13 cellular contexts compared by ENCODE assay signal in the genomic region with DNA sequence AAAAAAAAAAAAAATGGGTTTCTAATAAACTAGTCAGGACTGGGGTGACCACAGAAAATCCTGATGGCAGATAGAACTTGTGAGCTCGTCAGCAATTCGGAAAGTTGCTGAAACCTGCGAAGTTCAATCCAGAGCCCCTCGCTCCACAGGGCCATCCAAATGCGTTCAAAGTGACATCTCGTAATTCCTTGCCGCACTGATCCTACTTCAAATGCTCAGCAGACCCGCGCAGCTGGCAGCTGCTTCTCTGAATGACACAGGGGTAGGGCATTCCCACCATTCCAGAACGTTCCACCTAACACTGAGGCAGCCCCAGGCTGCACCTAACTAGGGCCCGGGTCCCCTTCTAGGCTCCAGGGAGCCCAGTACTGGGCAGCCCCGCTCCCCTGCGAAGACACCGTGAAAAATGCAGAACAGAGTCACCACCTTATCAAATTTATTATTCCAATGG. TPM values are rescaled to one million over a fixed set of nuclear protein-coding genes. Genes with fewer than 3 reads are reported as not detected.
DNase-seq lines count a peak whose midpoint lies in the region; TF ChIP-seq lines count a peak whose summit lies in the region.
"Had no signal": no experiment of that assay in that cellular context is flagged by ENCODE, and none has a peak within 500 bp of the region (broad histone marks: within the 10 kb centered on the region; RNA-seq: fewer than 3 reads in every experiment).

No MANE protein-coding gene starts in this region.

- TF ChIP-seq RAD21 in neural cell (conservative IDR thresholded peaks at IDR 0.05) = no peak

- TF ChIP-seq EP300 in neural cell (conservative IDR thresholded peaks at IDR 0.05; ENCODE audit: poor library complexity, severe bottlenecking) = no peak

- H3K9me2 ChIP-seq in neural cell (ENCODE audit: insufficient read depth, low read length) = no peaks in the 10 kb centered on the region

- peaks cover 12% of the 10 kb centered on the region for H4K20me1 ChIP-seq in neural cell (ENCODE audit: insufficient read depth)

- DNase-seq in DMS53 (lab: John Stamatoyannopoulos, UW) = peak; percentile 40
- no peak for DNase-seq in DMS53 treated with DMSO at 0.1 percent for 48 hours (lab: John Stamatoyannopoulos, UW; ENCODE audit: unreplicated experiment)
- DNase-seq in NAMALWA (ENCODE audit: low spot score) = peak; percentile 54
- no peak for DNase-seq in NCI-H2107 treated with DMSO at 0.1 percent for 48 hours (lab: John Stamatoyannopoulos, UW; ENCODE audit: unreplicated experiment)
- DNase-seq in H4 (ENCODE audit: low spot score) = no peak
- DNase-seq: DMS79 treated with DMSO at 0.1 percent for 48 hours; effector memory CD8-positive, alpha-beta T cell; heart right ventricle; mammary epithelial cell; MV-4-11; NCI-H510A had no signal

- H3K79me2 ChIP-seq in neural cell (replicated peaks; ENCODE audit: insufficient read depth, low read length) = peaks cover 1% of the 10 kb centered on the region

- no peak overlapping the region for H3K9ac ChIP-seq in neural cell (ENCODE audit: low read length)

- no peaks in the 10 kb centered on the region for H3K9me3 ChIP-seq in neural cell (ENCODE audit: low read length)
- H3K9me3 ChIP-seq: heart right ventricle had no signal

- no peaks in the 10 kb centered on the region for H3K36me3 ChIP-seq in neural cell (ENCODE audit: insufficient read depth, low read length)

- H3K27me3 ChIP-seq in neural cell (ENCODE audit: insufficient read depth, low read depth, low read length) = no peaks in the 10 kb centered on the region
- H3K27me3 ChIP-seq: heart right ventricle had no signal

- no peak overlapping the region for H2AFZ ChIP-seq in neural cell (ENCODE audit: low read depth, low read length)

- no peak overlapping the region for H3K4me2 ChIP-seq in neural cell (ENCODE audit: low read length)

- H3F3A ChIP-seq in neural cell (ENCODE audit: insufficient read depth, low read length, poor library complexity, severe bottlenecking) = no peaks in the 10 kb centered on the region

- TF ChIP-seq CTCF in neural cell (IDR thresholded peaks at IDR 0.05; ENCODE audit: poor library complexity, severe bottlenecking) = no peak

- H3K27ac ChIP-seq in neural cell (ENCODE audit: low read length) = no peak overlapping the region
- H3K27ac ChIP-seq: heart right ventricle, HL-60 had no signal

- H3K4me3 ChIP-seq in neural cell (ENCODE audit: low read length) = no peak overlapping the region
- H3K4me3 ChIP-seq: heart right ventricle had no signal

TF ChIP-seq in neural cell, 6 proteins besides CTCF, POLR2A, EP300 and RAD21:
- TF ChIP-seq EZH2 (IDR thresholded peaks at IDR 0.05; ENCODE audit: borderline replicate concordance, insufficient read depth, low read length, poor library complexity, severe bottlenecking) = no peak
- peak; percentile 41 for TF ChIP-seq POLR2AphosphoS5 (IDR thresholded peaks at IDR 0.05)
- TF ChIP-seq SMC3 (conservative IDR thresholded peaks at IDR 0.05; ENCODE audit: poor library complexity) = no peak
- no peak for TF ChIP-seq TAF1 (IDR thresholded peaks at IDR 0.05; ENCODE audit: low read depth)
TF ChIP-seq in neural cell: peak in this region for 1.

RNA-seq across cellular contexts. Expression of gene DAPK3, which starts 4.8 kb away (rescaled TPM):
- 100 and 118 TPM in 2 replicates for polyA plus RNA-seq in neural cell
- 82.8 and 83.9 TPM in 2 replicates for polyA minus RNA-seq in neural cell
- 54.5 and 70.3 TPM in 2 replicates for total RNA-seq in H4 (2014; rRNA removed; shearing (Covaris generic))

RNA-seq across cellular contexts. Expression of gene EEF2, which starts 9.6 kb away (rescaled TPM):
- polyA plus RNA-seq in neural cell = 716 and 865 TPM in 2 replicates
- 1,752 and 2,214 TPM in 2 replicates for polyA minus RNA-seq in neural cell
- 588 and 692 TPM in 2 replicates for total RNA-seq in H4 (2014; rRNA removed; shearing (Covaris generic))

RNA-seq across cellular contexts. Expression of gene PIAS4, which starts 31.9 kb away (rescaled TPM):
- 22.3 and 27.0 TPM in 2 replicates for polyA plus RNA-seq in neural cell
- polyA minus RNA-seq in neural cell = 33.7 and 40.2 TPM in 2 replicates
- 5.7 and 9.9 TPM in 2 replicates for total RNA-seq in H4 (2014; rRNA removed; shearing (Covaris generic))

RNA-seq across cellular contexts. Expression of gene NMRK2, which starts 42.8 kb away (rescaled TPM):
- not detected in 2 replicates for polyA plus RNA-seq in neural cell
- not detected in 2 replicates for polyA minus RNA-seq in neural cell
- not detected in 2 replicates for total RNA-seq in H4 (2014; rRNA removed; shearing (Covaris generic))
- total RNA-seq: mammary epithelial cell had no signal
- polyA plus RNA-seq: mammary epithelial cell had no signal

Comparison
In these comparisons a context has a peak if more than half of its experiments do, and no peak if none do; other contexts are left out.
1. DNase-seq: peak in DMS53 (single experiment) and NAMALWA (single experiment); none in DMS53 treated with DMSO at 0.1 percent for 48 hours (single experiment), NCI-H2107 treated with DMSO at 0.1 percent for 48 hours (single experiment) and H4 (single experiment).